Comparison of ENCODE assay signal across 8 cellular contexts in genomic region chr10:99560277-99561126, GRCh38. TPM values are rescaled to one million over a fixed set of nuclear protein-coding genes. Genes with fewer than 3 reads are reported as not detected.
A peak's percentile ranks its signal among the peaks of the same experiment; 100 is the strongest.
DNase-seq lines count a peak whose midpoint lies in the region; ATAC-seq, FAIRE-seq and TF ChIP-seq lines count a peak whose summit lies in the region.

No MANE protein-coding gene starts in this region.

- H3K27me3 Mint-ChIP-seq in stimulated activated naive B cell treated with anti-CD40 and anti-IgM and Interleukin-4, amounts not matched to agents 10 μg/mL and 1 μg/mL and 100 μg/mL, for 72 hours: peaks cover 6 to 8% of the 10 kb centered on the region in 2 donors

- no peak overlapping the region for H3K4me3 Mint-ChIP-seq in stimulated activated naive B cell treated with anti-CD40 and anti-IgM and Interleukin-4, amounts not matched to agents 10 μg/mL and 1 μg/mL and 100 μg/mL, for 72 hours

- ATAC-seq in stimulated activated naive B cell treated with anti-CD40 and anti-IgM and Interleukin-4, amounts not matched to agents 10 μg/mL and 1 μg/mL and 100 μg/mL, for 72 hours (replicated peaks): peak in 1 of 2 donors; percentile 34
- ATAC-seq in GM18511 (IDR thresholded peaks at IDR 0.05; ENCODE audit: unreplicated experiment): no peak
- ATAC-seq in GM18517 (IDR thresholded peaks at IDR 0.05; ENCODE audit: unreplicated experiment): no peak

- H3K4me3 ChIP-seq in SJCRH30 (no peak overlapping the region), astrocyte of the cerebellum (ENCODE audit: low read depth, low read length) (no peak overlapping the region)

- H3K27me3 ChIP-seq in SJCRH30: no peaks in the 10 kb centered on the region

- peak overlapping the region; percentile 20 for H3K27ac Mint-ChIP-seq in stimulated activated naive B cell treated with anti-CD40 and anti-IgM and Interleukin-4, amounts not matched to agents 10 μg/mL and 1 μg/mL and 100 μg/mL, for 72 hours

- no peaks in the 10 kb centered on the region for H3K36me3 Mint-ChIP-seq in stimulated activated naive B cell treated with anti-CD40 and anti-IgM and Interleukin-4, amounts not matched to agents 10 μg/mL and 1 μg/mL and 100 μg/mL, for 72 hours

- DNase-seq in DMS53 treated with DMSO at 0.1 percent for 48 hours (lab: John Stamatoyannopoulos, UW; ENCODE audit: unreplicated experiment) (peak; percentile 61), HTR-8/SVneo (ENCODE audit: insufficient read length, low spot score) (peak; percentile 64), SJCRH30 (peak; percentile 55 to 87), astrocyte of the cerebellum (ENCODE audit: low read depth) (no peak), kidney tubule cell (ENCODE audit: low spot score) (peak; percentile 41)
- no peak for DNase-seq in stimulated activated naive B cell treated with anti-CD40 and anti-IgM and Interleukin-4, amounts not matched to agents 10 μg/mL and 1 μg/mL and 100 μg/mL, for 72 hours

- H3K4me1 Mint-ChIP-seq in stimulated activated naive B cell treated with anti-CD40 and anti-IgM and Interleukin-4, amounts not matched to agents 10 μg/mL and 1 μg/mL and 100 μg/mL, for 72 hours: peaks cover 9 to 27% of the 10 kb centered on the region in 2 donors

- peak; percentile 31 for FAIRE-seq in HTR-8/SVneo (lab: Jason Lieb, UNC)

- in situ Hi-C loops in astrocyte of the cerebellum (cut with HindIII; ENCODE audit: low sequenced_read_pairs): no loop called here

- peaks cover 11% of the 10 kb centered on the region for H3K4me1 ChIP-seq in SJCRH30

- no peak overlapping the region for H3K27ac ChIP-seq in SJCRH30

- no peaks in the 10 kb centered on the region for H3K36me3 ChIP-seq in SJCRH30

- H3K9me3 ChIP-seq in SJCRH30 (replicated peaks): no peaks in the 10 kb centered on the region

- H3K9me3 Mint-ChIP-seq in stimulated activated naive B cell treated with anti-CD40 and anti-IgM and Interleukin-4, amounts not matched to agents 10 μg/mL and 1 μg/mL and 100 μg/mL, for 72 hours: no peaks in the 10 kb centered on the region

- peak; percentile 67 for TF ChIP-seq CTCF in astrocyte of the cerebellum (IDR thresholded peaks at IDR 0.05; ENCODE audit: low read depth, low read length, missing control alignments)

RNA-seq across cellular contexts. Expression of gene NKX2-3, which starts 27.8 kb away (rescaled TPM):
- not detected in 2 replicates for total RNA-seq in SJCRH30 (2014; rRNA removed; shearing (Covaris generic))

RNA-seq across cellular contexts. Expression of gene SLC25A28, which starts 59.7 kb away (rescaled TPM):
- 18.0 and 20.6 TPM in 2 replicates for total RNA-seq in SJCRH30 (2014; rRNA removed; shearing (Covaris generic))

Comparison
In these comparisons a context has a peak if more than half of its experiments do, and no peak if none do; other contexts are left out.
1. DNase-seq: peak in DMS53 treated with DMSO at 0.1 percent for 48 hours (single experiment), HTR-8/SVneo (single experiment), SJCRH30 (2 of 2) and kidney tubule cell (single experiment); none in astrocyte of the cerebellum (single experiment) and stimulated activated naive B cell treated with anti-CD40 and anti-IgM and Interleukin-4, amounts not matched to agents 10 μg/mL and 1 μg/mL and 100 μg/mL, for 72 hours (single experiment).